Comparison of ENCODE assay signal across 13 cellular contexts in the genomic region with DNA sequence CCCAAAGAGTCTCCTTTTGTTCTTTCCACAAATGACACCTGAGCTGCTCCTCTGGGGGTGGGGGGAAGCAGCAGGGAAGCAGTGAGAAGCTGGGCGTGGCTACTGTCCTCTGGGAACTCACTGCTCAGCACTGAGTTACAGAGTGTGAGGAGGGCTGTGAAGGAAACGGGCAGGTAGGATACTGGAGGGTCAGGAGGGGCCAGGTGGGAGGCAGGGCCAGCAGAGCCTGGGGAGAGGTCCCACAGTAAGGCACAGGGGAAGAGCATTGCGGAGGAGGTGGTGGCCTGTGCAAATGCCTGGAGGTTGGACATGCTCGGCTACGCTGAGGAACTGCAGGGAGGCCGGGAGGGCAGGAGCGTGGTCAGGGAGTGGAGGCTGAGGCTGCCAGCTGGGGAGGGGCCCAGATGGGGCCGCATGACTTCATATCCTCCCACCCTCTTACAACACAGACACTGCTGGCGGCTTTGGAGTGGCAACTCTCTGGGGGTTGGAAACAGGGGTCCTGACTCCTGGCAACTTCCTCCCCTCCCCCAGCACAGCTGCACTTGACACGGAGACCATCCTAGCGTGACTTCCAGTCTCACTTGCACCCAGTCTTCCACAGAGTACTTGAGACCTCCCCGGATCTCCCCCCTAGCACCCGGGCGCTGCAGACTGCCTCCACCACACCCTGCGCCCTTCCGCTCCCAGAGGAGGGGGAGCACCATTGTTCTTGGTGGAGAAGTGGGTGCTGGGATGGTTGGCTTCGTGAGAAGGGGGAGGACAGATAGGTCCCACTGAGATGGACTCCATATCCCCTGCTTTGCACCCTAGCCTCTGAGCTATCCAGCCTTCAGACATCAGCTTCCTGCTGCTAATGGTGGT. TPM values are rescaled to one million over a fixed set of nuclear protein-coding genes. Genes with fewer than 3 reads are reported as not detected.
DNase-seq lines count a peak whose midpoint lies in the region; ATAC-seq and TF ChIP-seq lines count a peak whose summit lies in the region.
"Had no signal": no experiment of that assay in that cellular context is flagged by ENCODE, and none has a peak within 500 bp of the region (broad histone marks: within the 10 kb centered on the region; RNA-seq: fewer than 3 reads in every experiment).

No MANE protein-coding gene starts in this region.

- H3K4me1 ChIP-seq in BLaER1 (peaks cover 100% of the 10 kb centered on the region), osteoblast (ENCODE audit: insufficient read depth, low read length) (no peaks in the 10 kb centered on the region)

- no peaks in the 10 kb centered on the region for H3K36me3 ChIP-seq in BLaER1
- H3K36me3 ChIP-seq in H7 (replicated peaks; ENCODE audit: control insufficient read depth, insufficient read depth, low read length), result no peaks in the 10 kb centered on the region
- H3K36me3 ChIP-seq in osteoblast (ENCODE audit: insufficient read depth, low read length), result no peaks in the 10 kb centered on the region

- no peak overlapping the region for H3K4me3 Mint-ChIP-seq in activated T-helper 2 cell treated with anti-CD3 and anti-CD28 coated beads, Interferon-gamma antibody, Interleukin-2, Interleukin-4, amounts not matched to agents 10 μg/mL and 5 μg/mL and 100 μg/mL, durations not matched to agents 14 hours and 24 hours and 36 hours (ENCODE audit: low read depth)
- H3K4me3 Mint-ChIP-seq: activated CD4-positive, alpha-beta memory T cell treated with anti-CD3 and anti-CD28 coated beads, Interleukin-2, amount 10 ng/mL, durations not matched to agents 7 days and 5 days had no signal

- no peaks in the 10 kb centered on the region for H3K36me3 Mint-ChIP-seq in activated T-helper 2 cell treated with anti-CD3 and anti-CD28 coated beads, Interferon-gamma antibody, Interleukin-2, Interleukin-4, amounts not matched to agents 10 μg/mL and 5 μg/mL and 100 μg/mL, durations not matched to agents 14 hours and 24 hours and 36 hours (ENCODE audit: low read depth)

- no peaks in the 10 kb centered on the region for H3K9me3 Mint-ChIP-seq in activated T-helper 2 cell treated with anti-CD3 and anti-CD28 coated beads, Interferon-gamma antibody, Interleukin-2, Interleukin-4, amounts not matched to agents 10 μg/mL and 5 μg/mL and 100 μg/mL, durations not matched to agents 14 hours and 24 hours and 36 hours
- H3K9me3 Mint-ChIP-seq: activated CD4-positive, alpha-beta memory T cell treated with anti-CD3 and anti-CD28 coated beads, Interleukin-2, amount 10 ng/mL, durations not matched to agents 7 days and 5 days had no signal

- H3K9me3 ChIP-seq in BLaER1 (no peaks in the 10 kb centered on the region), osteoblast (ENCODE audit: low read depth, low read length) (no peaks in the 10 kb centered on the region)

- H3K27me3 Mint-ChIP-seq in activated T-helper 2 cell treated with anti-CD3 and anti-CD28 coated beads, Interferon-gamma antibody, Interleukin-2, Interleukin-4, amounts not matched to agents 10 μg/mL and 5 μg/mL and 100 μg/mL, durations not matched to agents 14 hours and 24 hours and 36 hours (ENCODE audit: low read depth), result peaks cover 2% of the 10 kb centered on the region

- no peaks in the 10 kb centered on the region for H3K27me3 ChIP-seq in BLaER1
- no peaks in the 10 kb centered on the region for H3K27me3 ChIP-seq in H7 (ENCODE audit: control insufficient read depth, insufficient read depth, low read length)
- peaks cover 9% of the 10 kb centered on the region for H3K27me3 ChIP-seq in osteoblast (ENCODE audit: insufficient read depth, low read length)

- intact Hi-C loops in activated T-helper 2 cell treated with anti-CD3 and anti-CD28 coated beads, Interferon-gamma antibody, Interleukin-2, Interleukin-4, amounts not matched to agents 10 μg/mL and 5 μg/mL and 100 μg/mL, durations not matched to agents 14 hours and 24 hours and 36 hours (cut with micrococcal nuclease), result no loop called here

- peak overlapping the region; percentile 86 for H3K4me2 ChIP-seq in BLaER1
- no peak overlapping the region for H3K4me2 ChIP-seq in osteoblast (ENCODE audit: insufficient read depth, low read length)

- ATAC-seq in HG03432 (IDR thresholded peaks at IDR 0.05; ENCODE audit: unreplicated experiment), result no peak
- no peak for ATAC-seq in GM18870 (IDR thresholded peaks at IDR 0.05; ENCODE audit: unreplicated experiment)

- DNase-seq in H7 (peak; percentile 87), NCI-H526 (lab: John Stamatoyannopoulos, UW) (peak; percentile 87 to 93), germinal center (ENCODE audit: low spot score) (peak; percentile 35), osteoblast (ENCODE audit: insufficient read length, low spot score, missing footprints) (no peak)
- no peak for DNase-seq in activated T-helper 2 cell treated with anti-CD3 and anti-CD28 coated beads, Interferon-gamma antibody, Interleukin-2, Interleukin-4, amounts not matched to agents 10 μg/mL and 5 μg/mL and 100 μg/mL, durations not matched to agents 14 hours and 24 hours and 36 hours (ENCODE audit: low spot score)
- DNase-seq: activated CD4-positive, alpha-beta memory T cell treated with anti-CD3 and anti-CD28 coated beads, Interleukin-2, amount 10 ng/mL, durations not matched to agents 7 days and 5 days; KG1; stimulated activated CD4-positive, alpha-beta T cell treated with anti-CD3 and anti-CD28 coated beads, Interleukin-15, amount 100 ng/mL, for 24 hours; substantia nigra had no signal

- H3K4me3 ChIP-seq in BLaER1 (peak overlapping the region; percentile 46), H7 (ENCODE audit: insufficient read depth, low read depth, low read length) (no peak overlapping the region), osteoblast (ENCODE audit: insufficient read depth, low read length) (no peak overlapping the region)

- no peak overlapping the region for H3K27ac Mint-ChIP-seq in activated T-helper 2 cell treated with anti-CD3 and anti-CD28 coated beads, Interferon-gamma antibody, Interleukin-2, Interleukin-4, amounts not matched to agents 10 μg/mL and 5 μg/mL and 100 μg/mL, durations not matched to agents 14 hours and 24 hours and 36 hours
- H3K27ac Mint-ChIP-seq: activated CD4-positive, alpha-beta memory T cell treated with anti-CD3 and anti-CD28 coated beads, Interleukin-2, amount 10 ng/mL, durations not matched to agents 7 days and 5 days had no signal

- H2AFZ ChIP-seq in osteoblast (ENCODE audit: low read length), result no peak overlapping the region

- H3K4me1 Mint-ChIP-seq in activated T-helper 2 cell treated with anti-CD3 and anti-CD28 coated beads, Interferon-gamma antibody, Interleukin-2, Interleukin-4, amounts not matched to agents 10 μg/mL and 5 μg/mL and 100 μg/mL, durations not matched to agents 14 hours and 24 hours and 36 hours (ENCODE audit: low read depth), result peaks cover 14% of the 10 kb centered on the region

- peak overlapping the region; percentile 92 for H3K27ac ChIP-seq in BLaER1
- H3K27ac ChIP-seq in osteoblast (ENCODE audit: low read depth, low read length), result no peak overlapping the region
- H3K27ac ChIP-seq: C4-2B had no signal

- peak overlapping the region; percentile 77 for H3K9ac ChIP-seq in BLaER1

- TF ChIP-seq CTCF in osteoblast (IDR thresholded peaks at IDR 0.05; ENCODE audit: extremely low read depth, low read depth, low read length), result no peak

- no peaks in the 10 kb centered on the region for H3K79me2 ChIP-seq in osteoblast (ENCODE audit: insufficient read depth, low read length)

- H4K20me1 ChIP-seq in BLaER1 (no peaks in the 10 kb centered on the region), osteoblast (ENCODE audit: insufficient read depth, low read length) (no peaks in the 10 kb centered on the region)

RNA-seq across cellular contexts. Expression of a gene that starts 34.2 kb away (rescaled TPM):
- 75.6 and 91.7 TPM in 2 replicates for total RNA-seq in H7 (2014; rRNA removed; shearing (Covaris generic))
- total RNA-seq in activated T-helper 2 cell treated with anti-CD3 and anti-CD28 coated beads, Interferon-gamma antibody, Interleukin-2, Interleukin-4, amounts not matched to agents 10 μg/mL and 5 μg/mL and 100 μg/mL, durations not matched to agents 14 hours and 24 hours and 36 hours, result 88.9 and 89.5 TPM in 2 replicates
- 2.1 and 2.9 TPM in 2 replicates for total RNA-seq in osteoblast

Comparison
In these comparisons a context has a peak if more than half of its experiments do, and no peak if none do; other contexts are left out.
1. DNase-seq: peak in H7 (single experiment), NCI-H526 (2 of 2) and germinal center (single experiment); none in activated T-helper 2 cell treated with anti-CD3 and anti-CD28 coated beads, Interferon-gamma antibody, Interleukin-2, Interleukin-4, amounts not matched to agents 10 μg/mL and 5 μg/mL and 100 μg/mL, durations not matched to agents 14 hours and 24 hours and 36 hours (single experiment) and osteoblast (single experiment).
2. RNA of a gene that starts 34.2 kb away (total RNA-seq): 75.6 to 91.7 TPM in H7 and 88.9 to 89.5 TPM in activated T-helper 2 cell treated with anti-CD3 and anti-CD28 coated beads, Interferon-gamma antibody, Interleukin-2, Interleukin-4, amounts not matched to agents 10 μg/mL and 5 μg/mL and 100 μg/mL, durations not matched to agents 14 hours and 24 hours and 36 hours; 2.1 to 2.9 TPM in osteoblast; every median in the first group is over 10 times any median in the second.